In genomic region chr1:62682531-62682930, GRCh38 we compare ENCODE assay signal across 1 cellular context.
TF ChIP-seq lines count a peak whose summit lies in the region.

No MANE protein-coding gene starts in this region.

TF ChIP-seq in HepG2, 621 proteins besides CTCF, POLR2A, EP300 and RAD21:
- TF ChIP-seq ARNT (IDR thresholded peaks at IDR 0.05) = no peak
- TF ChIP-seq PLRG1 (conservative IDR thresholded peaks at IDR 0.05) = no peak
- no peak for TF ChIP-seq TCF7L2 (IDR thresholded peaks at IDR 0.05; ENCODE audit: low read depth, low read length)
- peak; percentile 59; the same call in 1 of the 2 replicates for TF ChIP-seq ELF3 (CRISPR knock-in tag; IDR thresholded peaks at IDR 0.05)
- no peak for TF ChIP-seq MIER2 (CRISPR knock-in tag; IDR thresholded peaks at IDR 0.05)
- peak; percentile 44; the same call in 1 of the 2 replicates for TF ChIP-seq ELF1 (CRISPR knock-in tag; IDR thresholded peaks at IDR 0.05)
- peak; percentile 31 for TF ChIP-seq TEAD3 (CRISPR knock-in tag; optimal IDR thresholded peaks at IDR 0.05; ENCODE audit: borderline replicate concordance)
- TF ChIP-seq SETDB1 (CRISPR knock-in tag; IDR thresholded peaks at IDR 0.05; ENCODE audit: borderline replicate concordance) = no peak
